1 cellular context compared by ENCODE assay signal in the genomic region with DNA sequence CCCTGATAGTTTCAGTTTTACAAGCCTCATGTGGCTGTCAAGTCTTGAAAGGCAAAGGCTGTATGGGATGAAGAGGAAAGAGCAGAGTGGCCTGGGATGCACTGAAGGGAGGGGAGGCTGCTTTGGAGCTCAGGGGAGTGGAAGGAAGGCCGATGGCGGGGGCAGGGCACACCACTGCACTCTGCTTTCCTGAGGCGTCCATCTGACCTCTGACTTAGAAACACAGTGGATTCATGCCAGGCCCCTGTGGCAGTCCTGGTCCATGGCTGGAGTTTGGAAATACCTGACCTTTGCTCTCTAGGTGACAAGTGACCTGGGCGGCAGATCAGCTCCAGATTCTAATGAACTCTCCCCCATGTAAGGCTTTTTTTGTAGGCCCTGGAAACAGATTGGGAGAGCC.
TF ChIP-seq lines count a peak whose summit lies in the region.

No MANE protein-coding gene starts in this region.

TF ChIP-seq in HepG2, 621 proteins besides CTCF, POLR2A, EP300 and RAD21 (continued from another document and continues in another):
- TF ChIP-seq, protein P1, sequence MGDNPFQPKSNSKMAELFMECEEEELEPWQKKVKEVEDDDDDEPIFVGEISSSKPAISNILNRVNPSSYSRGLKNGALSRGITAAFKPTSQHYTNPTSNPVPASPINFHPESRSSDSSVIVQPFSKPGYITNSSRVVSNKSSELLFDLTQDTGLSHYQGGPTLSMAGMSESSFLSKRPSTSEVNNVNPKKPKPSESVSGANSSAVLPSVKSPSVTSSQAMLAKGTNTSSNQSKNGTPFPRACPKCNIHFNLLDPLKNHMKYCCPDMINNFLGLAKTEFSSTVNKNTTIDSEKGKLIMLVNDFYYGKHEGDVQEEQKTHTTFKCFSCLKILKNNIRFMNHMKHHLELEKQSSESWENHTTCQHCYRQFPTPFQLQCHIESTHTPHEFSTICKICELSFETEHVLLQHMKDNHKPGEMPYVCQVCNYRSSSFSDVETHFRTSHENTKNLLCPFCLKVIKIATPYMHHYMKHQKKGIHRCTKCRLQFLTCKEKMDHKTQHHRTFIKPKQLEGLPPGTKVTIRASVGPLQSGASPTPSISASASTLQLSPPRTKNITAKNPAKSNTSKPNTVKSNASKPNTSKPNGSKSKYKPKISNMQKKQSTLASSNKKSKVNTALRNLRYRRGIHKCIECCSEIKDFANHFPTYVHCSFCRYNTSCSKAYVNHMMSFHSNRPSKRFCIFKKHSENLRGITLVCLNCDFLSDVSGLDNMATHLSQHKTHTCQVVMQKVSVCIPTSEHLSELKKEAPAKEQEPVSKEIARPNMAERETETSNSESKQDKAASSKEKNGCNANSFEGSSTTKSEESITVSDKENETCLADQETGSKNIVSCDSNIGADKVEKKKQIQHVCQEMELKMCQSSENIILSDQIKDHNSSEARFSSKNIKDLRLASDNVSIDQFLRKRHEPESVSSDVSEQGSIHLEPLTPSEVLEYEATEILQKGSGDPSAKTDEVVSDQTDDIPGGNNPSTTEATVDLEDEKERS (CRISPR knock-in tag; IDR thresholded peaks at IDR 0.05): no peak
- TF ChIP-seq, protein P2, sequence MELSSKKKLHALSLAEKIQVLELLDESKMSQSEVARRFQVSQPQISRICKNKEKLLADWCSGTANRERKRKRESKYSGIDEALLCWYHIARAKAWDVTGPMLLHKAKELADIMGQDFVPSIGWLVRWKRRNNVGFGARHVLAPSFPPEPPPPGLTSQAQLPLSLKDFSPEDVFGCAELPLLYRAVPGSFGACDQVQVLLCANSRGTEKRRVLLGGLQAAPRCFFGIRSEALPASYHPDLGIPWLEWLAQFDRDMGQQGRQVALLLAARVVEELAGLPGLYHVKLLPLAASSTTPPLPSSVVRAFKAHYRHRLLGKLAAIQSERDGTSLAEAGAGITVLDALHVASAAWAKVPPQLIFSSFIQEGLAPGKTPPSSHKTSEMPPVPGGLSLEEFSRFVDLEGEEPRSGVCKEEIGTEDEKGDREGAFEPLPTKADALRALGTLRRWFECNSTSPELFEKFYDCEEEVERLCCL (CRISPR knock-in tag; IDR thresholded peaks at IDR 0.05; ENCODE audit: borderline replicate concordance): no peak
- no peak for TF ChIP-seq KAT2B (IDR thresholded peaks at IDR 0.05; ENCODE audit: borderline replicate concordance, low read depth, low read length)
- TF ChIP-seq, protein P3, sequence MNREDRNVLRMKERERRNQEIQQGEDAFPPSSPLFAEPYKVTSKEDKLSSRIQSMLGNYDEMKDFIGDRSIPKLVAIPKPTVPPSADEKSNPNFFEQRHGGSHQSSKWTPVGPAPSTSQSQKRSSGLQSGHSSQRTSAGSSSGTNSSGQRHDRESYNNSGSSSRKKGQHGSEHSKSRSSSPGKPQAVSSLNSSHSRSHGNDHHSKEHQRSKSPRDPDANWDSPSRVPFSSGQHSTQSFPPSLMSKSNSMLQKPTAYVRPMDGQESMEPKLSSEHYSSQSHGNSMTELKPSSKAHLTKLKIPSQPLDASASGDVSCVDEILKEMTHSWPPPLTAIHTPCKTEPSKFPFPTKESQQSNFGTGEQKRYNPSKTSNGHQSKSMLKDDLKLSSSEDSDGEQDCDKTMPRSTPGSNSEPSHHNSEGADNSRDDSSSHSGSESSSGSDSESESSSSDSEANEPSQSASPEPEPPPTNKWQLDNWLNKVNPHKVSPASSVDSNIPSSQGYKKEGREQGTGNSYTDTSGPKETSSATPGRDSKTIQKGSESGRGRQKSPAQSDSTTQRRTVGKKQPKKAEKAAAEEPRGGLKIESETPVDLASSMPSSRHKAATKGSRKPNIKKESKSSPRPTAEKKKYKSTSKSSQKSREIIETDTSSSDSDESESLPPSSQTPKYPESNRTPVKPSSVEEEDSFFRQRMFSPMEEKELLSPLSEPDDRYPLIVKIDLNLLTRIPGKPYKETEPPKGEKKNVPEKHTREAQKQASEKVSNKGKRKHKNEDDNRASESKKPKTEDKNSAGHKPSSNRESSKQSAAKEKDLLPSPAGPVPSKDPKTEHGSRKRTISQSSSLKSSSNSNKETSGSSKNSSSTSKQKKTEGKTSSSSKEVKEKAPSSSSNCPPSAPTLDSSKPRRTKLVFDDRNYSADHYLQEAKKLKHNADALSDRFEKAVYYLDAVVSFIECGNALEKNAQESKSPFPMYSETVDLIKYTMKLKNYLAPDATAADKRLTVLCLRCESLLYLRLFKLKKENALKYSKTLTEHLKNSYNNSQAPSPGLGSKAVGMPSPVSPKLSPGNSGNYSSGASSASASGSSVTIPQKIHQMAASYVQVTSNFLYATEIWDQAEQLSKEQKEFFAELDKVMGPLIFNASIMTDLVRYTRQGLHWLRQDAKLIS (CRISPR knock-in tag; IDR thresholded peaks at IDR 0.05): no peak
- TF ChIP-seq ZNF292 (CRISPR knock-in tag; IDR thresholded peaks at IDR 0.05; ENCODE audit: borderline replicate concordance, low read depth): peak; percentile 83
- TF ChIP-seq ZNF24 (IDR thresholded peaks at IDR 0.05): no peak
- TF ChIP-seq, protein P4, sequence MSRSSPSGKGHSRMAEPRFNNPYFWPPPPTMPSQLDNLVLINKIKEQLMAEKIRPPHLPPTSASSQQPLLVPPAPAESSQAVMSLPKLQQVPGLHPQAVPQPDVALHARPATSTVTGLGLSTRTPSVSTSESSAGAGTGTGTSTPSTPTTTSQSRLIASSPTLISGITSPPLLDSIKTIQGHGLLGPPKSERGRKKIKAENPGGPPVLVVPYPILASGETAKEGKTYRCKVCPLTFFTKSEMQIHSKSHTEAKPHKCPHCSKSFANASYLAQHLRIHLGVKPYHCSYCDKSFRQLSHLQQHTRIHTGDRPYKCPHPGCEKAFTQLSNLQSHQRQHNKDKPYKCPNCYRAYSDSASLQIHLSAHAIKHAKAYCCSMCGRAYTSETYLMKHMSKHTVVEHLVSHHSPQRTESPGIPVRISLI (CRISPR knock-in tag; IDR thresholded peaks at IDR 0.05; ENCODE audit: borderline replicate concordance): peak; percentile 45; the same call in 1 of the 2 replicates
- TF ChIP-seq KDM6A (CRISPR knock-in tag; IDR thresholded peaks at IDR 0.05; ENCODE audit: low read depth): peak; percentile 81
- TF ChIP-seq MTA1 (CRISPR knock-in tag; IDR thresholded peaks at IDR 0.05; ENCODE audit: borderline replicate concordance): peak; percentile 87
- TF ChIP-seq HES4 (CRISPR knock-in tag; IDR thresholded peaks at IDR 0.05; ENCODE audit: borderline replicate concordance): no peak
- no peak for TF ChIP-seq ZNF20 (CRISPR knock-in tag; IDR thresholded peaks at IDR 0.05)
- TF ChIP-seq, protein P5, sequence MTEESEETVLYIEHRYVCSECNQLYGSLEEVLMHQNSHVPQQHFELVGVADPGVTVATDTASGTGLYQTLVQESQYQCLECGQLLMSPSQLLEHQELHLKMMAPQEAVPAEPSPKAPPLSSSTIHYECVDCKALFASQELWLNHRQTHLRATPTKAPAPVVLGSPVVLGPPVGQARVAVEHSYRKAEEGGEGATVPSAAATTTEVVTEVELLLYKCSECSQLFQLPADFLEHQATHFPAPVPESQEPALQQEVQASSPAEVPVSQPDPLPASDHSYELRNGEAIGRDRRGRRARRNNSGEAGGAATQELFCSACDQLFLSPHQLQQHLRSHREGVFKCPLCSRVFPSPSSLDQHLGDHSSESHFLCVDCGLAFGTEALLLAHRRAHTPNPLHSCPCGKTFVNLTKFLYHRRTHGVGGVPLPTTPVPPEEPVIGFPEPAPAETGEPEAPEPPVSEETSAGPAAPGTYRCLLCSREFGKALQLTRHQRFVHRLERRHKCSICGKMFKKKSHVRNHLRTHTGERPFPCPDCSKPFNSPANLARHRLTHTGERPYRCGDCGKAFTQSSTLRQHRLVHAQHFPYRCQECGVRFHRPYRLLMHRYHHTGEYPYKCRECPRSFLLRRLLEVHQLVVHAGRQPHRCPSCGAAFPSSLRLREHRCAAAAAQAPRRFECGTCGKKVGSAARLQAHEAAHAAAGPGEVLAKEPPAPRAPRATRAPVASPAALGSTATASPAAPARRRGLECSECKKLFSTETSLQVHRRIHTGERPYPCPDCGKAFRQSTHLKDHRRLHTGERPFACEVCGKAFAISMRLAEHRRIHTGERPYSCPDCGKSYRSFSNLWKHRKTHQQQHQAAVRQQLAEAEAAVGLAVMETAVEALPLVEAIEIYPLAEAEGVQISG (CRISPR knock-in tag; IDR thresholded peaks at IDR 0.05): peak; percentile 37; the same call in 1 of the 2 replicates
- TF ChIP-seq, protein P6, sequence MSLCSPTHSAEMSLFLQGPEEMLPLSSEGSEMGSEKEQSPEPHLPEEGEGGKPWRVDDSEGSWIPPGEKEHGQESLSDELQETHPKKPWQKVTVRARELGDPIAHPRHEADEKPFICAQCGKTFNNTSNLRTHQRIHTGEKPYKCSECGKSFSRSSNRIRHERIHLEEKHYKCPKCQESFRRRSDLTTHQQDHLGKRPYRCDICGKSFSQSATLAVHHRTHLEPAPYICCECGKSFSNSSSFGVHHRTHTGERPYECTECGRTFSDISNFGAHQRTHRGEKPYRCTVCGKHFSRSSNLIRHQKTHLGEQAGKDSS (CRISPR knock-in tag; IDR thresholded peaks at IDR 0.05; ENCODE audit: borderline replicate concordance, low read depth): peak; percentile 62; the same call in 1 of the 2 replicates
- TF ChIP-seq, protein P7, sequence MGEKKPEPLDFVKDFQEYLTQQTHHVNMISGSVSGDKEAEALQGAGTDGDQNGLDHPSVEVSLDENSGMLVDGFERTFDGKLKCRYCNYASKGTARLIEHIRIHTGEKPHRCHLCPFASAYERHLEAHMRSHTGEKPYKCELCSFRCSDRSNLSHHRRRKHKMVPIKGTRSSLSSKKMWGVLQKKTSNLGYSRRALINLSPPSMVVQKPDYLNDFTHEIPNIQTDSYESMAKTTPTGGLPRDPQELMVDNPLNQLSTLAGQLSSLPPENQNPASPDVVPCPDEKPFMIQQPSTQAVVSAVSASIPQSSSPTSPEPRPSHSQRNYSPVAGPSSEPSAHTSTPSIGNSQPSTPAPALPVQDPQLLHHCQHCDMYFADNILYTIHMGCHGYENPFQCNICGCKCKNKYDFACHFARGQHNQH (CRISPR knock-in tag; IDR thresholded peaks at IDR 0.05): peak; percentile 65; the same call in 1 of the 2 replicates
- TF ChIP-seq ZSCAN31 (CRISPR knock-in tag; IDR thresholded peaks at IDR 0.05; ENCODE audit: low read depth): no peak
- TF ChIP-seq KAT8 (CRISPR knock-in tag; IDR thresholded peaks at IDR 0.05): peak; percentile 44; the same call in 1 of the 2 replicates
- no peak for TF ChIP-seq CENPT (CRISPR knock-in tag; IDR thresholded peaks at IDR 0.05; ENCODE audit: low read depth)
- no peak for TF ChIP-seq ARNT2 (CRISPR knock-in tag; IDR thresholded peaks at IDR 0.05; ENCODE audit: low read depth)
- TF ChIP-seq, protein P8, sequence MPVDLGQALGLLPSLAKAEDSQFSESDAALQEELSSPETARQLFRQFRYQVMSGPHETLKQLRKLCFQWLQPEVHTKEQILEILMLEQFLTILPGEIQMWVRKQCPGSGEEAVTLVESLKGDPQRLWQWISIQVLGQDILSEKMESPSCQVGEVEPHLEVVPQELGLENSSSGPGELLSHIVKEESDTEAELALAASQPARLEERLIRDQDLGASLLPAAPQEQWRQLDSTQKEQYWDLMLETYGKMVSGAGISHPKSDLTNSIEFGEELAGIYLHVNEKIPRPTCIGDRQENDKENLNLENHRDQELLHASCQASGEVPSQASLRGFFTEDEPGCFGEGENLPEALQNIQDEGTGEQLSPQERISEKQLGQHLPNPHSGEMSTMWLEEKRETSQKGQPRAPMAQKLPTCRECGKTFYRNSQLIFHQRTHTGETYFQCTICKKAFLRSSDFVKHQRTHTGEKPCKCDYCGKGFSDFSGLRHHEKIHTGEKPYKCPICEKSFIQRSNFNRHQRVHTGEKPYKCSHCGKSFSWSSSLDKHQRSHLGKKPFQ (CRISPR knock-in tag; IDR thresholded peaks at IDR 0.05; ENCODE audit: insufficient replicate concordance): no peak
- TF ChIP-seq ZNF777 (CRISPR knock-in tag; IDR thresholded peaks at IDR 0.05): no peak
- TF ChIP-seq DPF2 (CRISPR knock-in tag; IDR thresholded peaks at IDR 0.05; ENCODE audit: borderline replicate concordance, low read depth): peak; percentile 73; the same call in 1 of the 2 replicates
- no peak for TF ChIP-seq ZNF12 (CRISPR knock-in tag; IDR thresholded peaks at IDR 0.05)
- TF ChIP-seq SMARCE1 (IDR thresholded peaks at IDR 0.05; ENCODE audit: borderline replicate concordance): no peak
- no peak for TF ChIP-seq HIVEP1 (CRISPR knock-in tag; IDR thresholded peaks at IDR 0.05)
- no peak for TF ChIP-seq KLF15 (CRISPR knock-in tag; IDR thresholded peaks at IDR 0.05; ENCODE audit: borderline replicate concordance)
- no peak for TF ChIP-seq GLI4 (CRISPR knock-in tag; IDR thresholded peaks at IDR 0.05; ENCODE audit: borderline replicate concordance)
- TF ChIP-seq, protein P9, sequence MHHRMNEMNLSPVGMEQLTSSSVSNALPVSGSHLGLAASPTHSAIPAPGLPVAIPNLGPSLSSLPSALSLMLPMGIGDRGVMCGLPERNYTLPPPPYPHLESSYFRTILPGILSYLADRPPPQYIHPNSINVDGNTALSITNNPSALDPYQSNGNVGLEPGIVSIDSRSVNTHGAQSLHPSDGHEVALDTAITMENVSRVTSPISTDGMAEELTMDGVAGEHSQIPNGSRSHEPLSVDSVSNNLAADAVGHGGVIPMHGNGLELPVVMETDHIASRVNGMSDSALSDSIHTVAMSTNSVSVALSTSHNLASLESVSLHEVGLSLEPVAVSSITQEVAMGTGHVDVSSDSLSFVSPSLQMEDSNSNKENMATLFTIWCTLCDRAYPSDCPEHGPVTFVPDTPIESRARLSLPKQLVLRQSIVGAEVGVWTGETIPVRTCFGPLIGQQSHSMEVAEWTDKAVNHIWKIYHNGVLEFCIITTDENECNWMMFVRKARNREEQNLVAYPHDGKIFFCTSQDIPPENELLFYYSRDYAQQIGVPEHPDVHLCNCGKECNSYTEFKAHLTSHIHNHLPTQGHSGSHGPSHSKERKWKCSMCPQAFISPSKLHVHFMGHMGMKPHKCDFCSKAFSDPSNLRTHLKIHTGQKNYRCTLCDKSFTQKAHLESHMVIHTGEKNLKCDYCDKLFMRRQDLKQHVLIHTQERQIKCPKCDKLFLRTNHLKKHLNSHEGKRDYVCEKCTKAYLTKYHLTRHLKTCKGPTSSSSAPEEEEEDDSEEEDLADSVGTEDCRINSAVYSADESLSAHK (CRISPR knock-in tag; IDR thresholded peaks at IDR 0.05; ENCODE audit: borderline replicate concordance): no peak
- TF ChIP-seq GATAD1 (CRISPR knock-in tag; IDR thresholded peaks at IDR 0.05): peak; percentile 58
- 0 out of 2 replicates have a peak, but pooled peaks have one; percentile 23 for TF ChIP-seq KDM1A (CRISPR knock-in tag; IDR thresholded peaks at IDR 0.05)
- TF ChIP-seq, protein P10, sequence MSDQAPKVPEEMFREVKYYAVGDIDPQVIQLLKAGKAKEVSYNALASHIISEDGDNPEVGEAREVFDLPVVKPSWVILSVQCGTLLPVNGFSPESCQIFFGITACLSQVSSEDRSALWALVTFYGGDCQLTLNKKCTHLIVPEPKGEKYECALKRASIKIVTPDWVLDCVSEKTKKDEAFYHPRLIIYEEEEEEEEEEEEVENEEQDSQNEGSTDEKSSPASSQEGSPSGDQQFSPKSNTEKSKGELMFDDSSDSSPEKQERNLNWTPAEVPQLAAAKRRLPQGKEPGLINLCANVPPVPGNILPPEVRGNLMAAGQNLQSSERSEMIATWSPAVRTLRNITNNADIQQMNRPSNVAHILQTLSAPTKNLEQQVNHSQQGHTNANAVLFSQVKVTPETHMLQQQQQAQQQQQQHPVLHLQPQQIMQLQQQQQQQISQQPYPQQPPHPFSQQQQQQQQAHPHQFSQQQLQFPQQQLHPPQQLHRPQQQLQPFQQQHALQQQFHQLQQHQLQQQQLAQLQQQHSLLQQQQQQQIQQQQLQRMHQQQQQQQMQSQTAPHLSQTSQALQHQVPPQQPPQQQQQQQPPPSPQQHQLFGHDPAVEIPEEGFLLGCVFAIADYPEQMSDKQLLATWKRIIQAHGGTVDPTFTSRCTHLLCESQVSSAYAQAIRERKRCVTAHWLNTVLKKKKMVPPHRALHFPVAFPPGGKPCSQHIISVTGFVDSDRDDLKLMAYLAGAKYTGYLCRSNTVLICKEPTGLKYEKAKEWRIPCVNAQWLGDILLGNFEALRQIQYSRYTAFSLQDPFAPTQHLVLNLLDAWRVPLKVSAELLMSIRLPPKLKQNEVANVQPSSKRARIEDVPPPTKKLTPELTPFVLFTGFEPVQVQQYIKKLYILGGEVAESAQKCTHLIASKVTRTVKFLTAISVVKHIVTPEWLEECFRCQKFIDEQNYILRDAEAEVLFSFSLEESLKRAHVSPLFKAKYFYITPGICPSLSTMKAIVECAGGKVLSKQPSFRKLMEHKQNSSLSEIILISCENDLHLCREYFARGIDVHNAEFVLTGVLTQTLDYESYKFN (CRISPR knock-in tag; conservative IDR thresholded peaks at IDR 0.05): peak; percentile 89
